16 cellular contexts compared by ENCODE assay signal in genomic region chr7:3733541-3734140, GRCh38.
"Had no signal": no experiment of that assay in that cellular context is flagged by ENCODE, and none has a peak within 500 bp of the region (broad histone marks: within the 10 kb centered on the region; RNA-seq: fewer than 3 reads in every experiment).

No MANE protein-coding gene starts in this region.

- FAIRE-seq: kidney had no signal

- DNase-seq: activated CD4-positive, alpha-beta T cell treated with anti-CD3 and anti-CD28 coated beads for 48 hours; activated CD8-positive, alpha-beta T cell treated with anti-CD3 and anti-CD28 coated beads for 36 hours; activated effector memory CD4-positive, alpha-beta T cell treated with Interleukin-2 at 50 U/mL for 16 hours; activated naive CD4-positive, alpha-beta T cell treated with anti-CD3 and anti-CD28 coated beads, Interleukin-2, amount 50 U/mL, for 16 hours; activated T-cell treated with anti-CD3 and anti-CD28 coated beads, Interleukin-2, amount 50 U/mL, for 4 hours; effector memory CD4-positive, alpha-beta T cell; gastrocnemius medialis; kidney; left lung; naive B cell; stimulated activated CD4-positive, alpha-beta T cell treated with anti-CD3 and anti-CD28 coated beads, Interleukin-15, amount 100 ng/mL, for 24 hours; stimulated activated CD4-positive, alpha-beta T cell treated with anti-CD3 and anti-CD28 coated beads, Interleukin-4, amount 100 ng/mL, for 1 hour; stimulated activated naive B cell treated with anti-CD40 and anti-IgM and Interleukin-4, amounts not matched to agents 10 μg/mL and 1 μg/mL and 100 μg/mL, for 72 hours; tibial artery; uterus had no signal

- H3K4me3 ChIP-seq: gastrocnemius medialis, left lung, skin epidermis, tibial artery, uterus had no signal
